Comparison of ENCODE assay signal across 1 cellular context in the genomic region with DNA sequence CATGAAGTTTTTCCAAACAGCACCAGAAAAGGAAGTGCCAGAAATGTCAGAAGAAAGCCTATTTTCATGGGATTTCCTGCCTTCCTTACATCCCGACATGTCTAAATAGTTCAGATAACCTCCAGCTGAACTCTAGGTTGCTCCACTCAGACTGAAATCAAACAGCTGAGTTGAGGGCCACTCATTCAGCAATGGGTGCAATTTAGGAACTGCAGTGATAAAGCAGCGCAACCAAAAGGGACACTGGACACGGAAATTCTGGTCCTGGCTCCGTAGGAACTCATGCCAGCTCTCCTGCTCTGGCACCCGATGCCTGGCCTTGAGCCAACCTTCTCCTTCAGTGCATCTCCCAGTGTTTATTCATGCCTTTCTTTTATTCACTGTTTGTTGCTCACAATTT.
TF ChIP-seq lines count a peak whose summit lies in the region.

No MANE protein-coding gene starts in this region.

TF ChIP-seq in SK-N-SH treated with all-trans-retinoic acid at 6 μM for 48 hours, 23 proteins besides CTCF, POLR2A, EP300 and RAD21:
- TF ChIP-seq, protein P1, sequence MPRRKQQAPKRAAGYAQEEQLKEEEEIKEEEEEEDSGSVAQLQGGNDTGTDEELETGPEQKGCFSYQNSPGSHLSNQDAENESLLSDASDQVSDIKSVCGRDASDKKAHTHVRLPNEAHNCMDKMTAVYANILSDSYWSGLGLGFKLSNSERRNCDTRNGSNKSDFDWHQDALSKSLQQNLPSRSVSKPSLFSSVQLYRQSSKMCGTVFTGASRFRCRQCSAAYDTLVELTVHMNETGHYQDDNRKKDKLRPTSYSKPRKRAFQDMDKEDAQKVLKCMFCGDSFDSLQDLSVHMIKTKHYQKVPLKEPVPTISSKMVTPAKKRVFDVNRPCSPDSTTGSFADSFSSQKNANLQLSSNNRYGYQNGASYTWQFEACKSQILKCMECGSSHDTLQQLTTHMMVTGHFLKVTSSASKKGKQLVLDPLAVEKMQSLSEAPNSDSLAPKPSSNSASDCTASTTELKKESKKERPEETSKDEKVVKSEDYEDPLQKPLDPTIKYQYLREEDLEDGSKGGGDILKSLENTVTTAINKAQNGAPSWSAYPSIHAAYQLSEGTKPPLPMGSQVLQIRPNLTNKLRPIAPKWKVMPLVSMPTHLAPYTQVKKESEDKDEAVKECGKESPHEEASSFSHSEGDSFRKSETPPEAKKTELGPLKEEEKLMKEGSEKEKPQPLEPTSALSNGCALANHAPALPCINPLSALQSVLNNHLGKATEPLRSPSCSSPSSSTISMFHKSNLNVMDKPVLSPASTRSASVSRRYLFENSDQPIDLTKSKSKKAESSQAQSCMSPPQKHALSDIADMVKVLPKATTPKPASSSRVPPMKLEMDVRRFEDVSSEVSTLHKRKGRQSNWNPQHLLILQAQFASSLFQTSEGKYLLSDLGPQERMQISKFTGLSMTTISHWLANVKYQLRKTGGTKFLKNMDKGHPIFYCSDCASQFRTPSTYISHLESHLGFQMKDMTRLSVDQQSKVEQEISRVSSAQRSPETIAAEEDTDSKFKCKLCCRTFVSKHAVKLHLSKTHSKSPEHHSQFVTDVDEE (CRISPR knock-in tag; IDR thresholded peaks at IDR 0.05) = no peak
- TF ChIP-seq CSRNP3 (CRISPR knock-in tag; IDR thresholded peaks at IDR 0.05) (no peak), TOX (CRISPR knock-in tag; IDR thresholded peaks at IDR 0.05; ENCODE audit: borderline replicate concordance) (no peak), BACH2 (CRISPR knock-in tag; IDR thresholded peaks at IDR 0.05; ENCODE audit: borderline replicate concordance) (no peak), ESRRG (CRISPR knock-in tag; IDR thresholded peaks at IDR 0.05) (no peak), ZFP30 (CRISPR knock-in tag; IDR thresholded peaks at IDR 0.05) (no peak), ARNTL (CRISPR knock-in tag; IDR thresholded peaks at IDR 0.05; ENCODE audit: borderline replicate concordance, low read depth) (no peak), CSDC2 (CRISPR knock-in tag; IDR thresholded peaks at IDR 0.05) (no peak), SNAI2 (CRISPR knock-in tag; IDR thresholded peaks at IDR 0.05) (no peak), ISL1 (CRISPR knock-in tag; IDR thresholded peaks at IDR 0.05) (no peak), ZNF8 (CRISPR knock-in tag; IDR thresholded peaks at IDR 0.05) (no peak), RARB (CRISPR knock-in tag; IDR thresholded peaks at IDR 0.05) (no peak), ZFP3 (CRISPR knock-in tag; IDR thresholded peaks at IDR 0.05) (no peak), POU6F1 (CRISPR knock-in tag; IDR thresholded peaks at IDR 0.05; ENCODE audit: borderline replicate concordance, low read depth) (no peak), GLIS3 (CRISPR knock-in tag; IDR thresholded peaks at IDR 0.05) (no peak)
- TF ChIP-seq, protein P2, sequence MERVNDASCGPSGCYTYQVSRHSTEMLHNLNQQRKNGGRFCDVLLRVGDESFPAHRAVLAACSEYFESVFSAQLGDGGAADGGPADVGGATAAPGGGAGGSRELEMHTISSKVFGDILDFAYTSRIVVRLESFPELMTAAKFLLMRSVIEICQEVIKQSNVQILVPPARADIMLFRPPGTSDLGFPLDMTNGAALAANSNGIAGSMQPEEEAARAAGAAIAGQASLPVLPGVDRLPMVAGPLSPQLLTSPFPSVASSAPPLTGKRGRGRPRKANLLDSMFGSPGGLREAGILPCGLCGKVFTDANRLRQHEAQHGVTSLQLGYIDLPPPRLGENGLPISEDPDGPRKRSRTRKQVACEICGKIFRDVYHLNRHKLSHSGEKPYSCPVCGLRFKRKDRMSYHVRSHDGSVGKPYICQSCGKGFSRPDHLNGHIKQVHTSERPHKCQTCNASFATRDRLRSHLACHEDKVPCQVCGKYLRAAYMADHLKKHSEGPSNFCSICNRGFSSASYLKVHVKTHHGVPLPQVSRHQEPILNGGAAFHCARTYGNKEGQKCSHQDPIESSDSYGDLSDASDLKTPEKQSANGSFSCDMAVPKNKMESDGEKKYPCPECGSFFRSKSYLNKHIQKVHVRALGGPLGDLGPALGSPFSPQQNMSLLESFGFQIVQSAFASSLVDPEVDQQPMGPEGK (CRISPR knock-in tag; IDR thresholded peaks at IDR 0.05; ENCODE audit: borderline replicate concordance) = no peak
TF ChIP-seq in SK-N-SH treated with all-trans-retinoic acid at 6 μM for 48 hours: peak in this region for 0.
